ENCODE assay signal across 8 cellular contexts in genomic region chr2:231604101-231604684, GRCh38. TPM values are rescaled to one million over a fixed set of nuclear protein-coding genes. Genes with fewer than 3 reads are reported as not detected.
DNase-seq lines count a peak whose midpoint lies in the region; ATAC-seq and TF ChIP-seq lines count a peak whose summit lies in the region.

No MANE protein-coding gene starts in this region.

- H3K27me3 Mint-ChIP-seq in activated CD8-positive, alpha-beta T cell treated with anti-CD3 and anti-CD28 coated beads for 36 hours, result peaks cover 4% of the 10 kb centered on the region

- H3K4me3 ChIP-seq in KMS-11 (IDR thresholded peaks at IDR 0.05; ENCODE audit: insufficient read depth, low read depth, low read length), result peak overlapping the region; percentile 51

- peak overlapping the region; percentile 36 for H3K4me3 Mint-ChIP-seq in activated CD8-positive, alpha-beta T cell treated with anti-CD3 and anti-CD28 coated beads for 36 hours

- TF ChIP-seq CTCF in KMS-11 (conservative IDR thresholded peaks at IDR 0.05; ENCODE audit: low read depth, low read length), result no peak
- no peak for TF ChIP-seq CTCF in activated CD8-positive, alpha-beta T cell treated with anti-CD3 and anti-CD28 coated beads for 36 hours (IDR thresholded peaks at IDR 0.05)

- peak; percentile 39 for ATAC-seq in GM21423 (IDR thresholded peaks at IDR 0.05; ENCODE audit: unreplicated experiment)
- ATAC-seq in activated CD8-positive, alpha-beta T cell treated with anti-CD3 and anti-CD28 coated beads for 36 hours, result no peak
- no peak for ATAC-seq in HG03159 (IDR thresholded peaks at IDR 0.05; ENCODE audit: unreplicated experiment)
- no peak for ATAC-seq in HG02884 (IDR thresholded peaks at IDR 0.05; ENCODE audit: unreplicated experiment)

- no peaks in the 10 kb centered on the region for H3K36me3 ChIP-seq in KMS-11 (ENCODE audit: insufficient read depth)

- peak; percentile 66 for DNase-seq in ELR (ENCODE audit: low read depth)
- DNase-seq in activated CD8-positive, alpha-beta T cell treated with anti-CD3 and anti-CD28 coated beads for 36 hours, result no peak
- peak; percentile 92 for DNase-seq in foreskin melanocyte
- peak in 55 of 56 donors; percentile 68 to 98 (median 90) for DNase-seq in nucleus accumbens (lab: John Stamatoyannopoulos, UW)

- POLR2A ChIA-PET in activated CD8-positive, alpha-beta T cell treated with anti-CD3 and anti-CD28 coated beads for 36 hours (lab: Charles Lee), result interaction anchor here (0.6 to 1.7 kb wide), 3 partner anchors 10 to 182 kb away, joined by 3 to 8 read pairs (median 3); partner anchors contain the start of gene PTMA

- no peaks in the 10 kb centered on the region for H4K20me1 ChIP-seq in KMS-11 (ENCODE audit: insufficient read depth)

- H3K9ac ChIP-seq in KMS-11, result peak overlapping the region; percentile 95

- peaks cover 32% of the 10 kb centered on the region for H3K4me1 ChIP-seq in KMS-11 (ENCODE audit: low read depth, poor library complexity, severe bottlenecking)

- peak overlapping the region; percentile 88 for H3K27ac ChIP-seq in KMS-11

- no peaks in the 10 kb centered on the region for H3K36me3 Mint-ChIP-seq in activated CD8-positive, alpha-beta T cell treated with anti-CD3 and anti-CD28 coated beads for 36 hours (ENCODE audit: low read depth)

- intact Hi-C loops in activated CD8-positive, alpha-beta T cell treated with anti-CD3 and anti-CD28 coated beads for 36 hours (cut with micrococcal nuclease), result loop anchor here (5.0 kb wide), 2 partner anchors 42 to 87 kb away; no protein-coding TSS in a partner anchor

- no peaks in the 10 kb centered on the region for H3K79me2 ChIP-seq in KMS-11 (ENCODE audit: insufficient read depth, low read depth)

- CTCF ChIA-PET in activated CD8-positive, alpha-beta T cell treated with anti-CD3 and anti-CD28 coated beads for 36 hours (lab: Charles Lee), result interaction anchor here (0.7 to 2.4 kb wide), 8 partner anchors 9 to 121 kb away, joined by 3 to 13 read pairs (median 4); no protein-coding TSS in a partner anchor

- H3K4me1 Mint-ChIP-seq in activated CD8-positive, alpha-beta T cell treated with anti-CD3 and anti-CD28 coated beads for 36 hours (ENCODE audit: low read depth), result peaks cover 14% of the 10 kb centered on the region

- H3K4me2 ChIP-seq in KMS-11, result peak overlapping the region; percentile 87

- H3K9me3 Mint-ChIP-seq in activated CD8-positive, alpha-beta T cell treated with anti-CD3 and anti-CD28 coated beads for 36 hours, result no peaks in the 10 kb centered on the region

- H2AFZ ChIP-seq in KMS-11 (ENCODE audit: low read depth), result peak overlapping the region; percentile 80

- H3K27ac Mint-ChIP-seq in activated CD8-positive, alpha-beta T cell treated with anti-CD3 and anti-CD28 coated beads for 36 hours, result no peak overlapping the region

- no peaks in the 10 kb centered on the region for H3K27me3 ChIP-seq in KMS-11 (ENCODE audit: insufficient read depth, low read depth)

RNA-seq across cellular contexts. Expression of gene TEX44, which starts 11.5 kb away (rescaled TPM):
- not detected for total RNA-seq in activated CD8-positive, alpha-beta T cell treated with anti-CD3 and anti-CD28 coated beads for 36 hours
